14 cellular contexts compared by ENCODE assay signal in genomic region chr11:70205766-70206165, GRCh38. TPM values are rescaled to one million over a fixed set of nuclear protein-coding genes. Genes with fewer than 3 reads are reported as not detected.
DNase-seq lines count a peak whose midpoint lies in the region; ATAC-seq and TF ChIP-seq lines count a peak whose summit lies in the region.
"Had no signal": no experiment of that assay in that cellular context is flagged by ENCODE, and none has a peak within 500 bp of the region (broad histone marks: within the 10 kb centered on the region; RNA-seq: fewer than 3 reads in every experiment).

No MANE protein-coding gene starts in this region.

- H3K79me2 ChIP-seq in neural progenitor cell (ENCODE audit: low read depth) = peaks cover 29% of the 10 kb centered on the region

- H3F3A ChIP-seq in neural progenitor cell (ENCODE audit: low read depth) = peaks cover 9% of the 10 kb centered on the region

- TF ChIP-seq POLR2A in spleen (IDR thresholded peaks at IDR 0.05) = no peak

- H3K27me3 Mint-ChIP-seq in activated T-cell treated with anti-CD3 and anti-CD28 coated beads, Interleukin-2, amount 50 U/mL, for 72 hours (ENCODE audit: low read depth) = no peaks in the 10 kb centered on the region
- peaks cover 5% of the 10 kb centered on the region for H3K27me3 Mint-ChIP-seq in T-helper 1 cell treated with Interleukin-12 subunit alpha and Interleukin-12 subunit beta and Interleukin-4 antibody, amounts not matched to agents 30 μg/mL and 1 μg/mL, for 36 hours (ENCODE audit: low read depth)
- no peaks in the 10 kb centered on the region for H3K27me3 Mint-ChIP-seq in central memory CD8-positive, alpha-beta T cell
- peaks cover 6% of the 10 kb centered on the region for H3K27me3 Mint-ChIP-seq in neural progenitor cell (ENCODE audit: insufficient read depth, low read depth)

- peaks cover 20 to 70% (median 48%) of the 10 kb centered on the region in 6 donors for H3K4me1 ChIP-seq in spleen
- H3K4me1 ChIP-seq in neural progenitor cell = peaks cover 7% of the 10 kb centered on the region

- WGBS in spleen, 5 donors = 83 to 91% (median 86%) methylated on average over 6 to 7 of the region's 7 CpGs

- no peak overlapping the region for H3K27ac Mint-ChIP-seq in activated T-cell treated with anti-CD3 and anti-CD28 coated beads, Interleukin-2, amount 50 U/mL, for 72 hours
- H3K27ac Mint-ChIP-seq in T-helper 1 cell treated with Interleukin-12 subunit alpha and Interleukin-12 subunit beta and Interleukin-4 antibody, amounts not matched to agents 30 μg/mL and 1 μg/mL, for 36 hours = peak overlapping the region; percentile 68
- H3K27ac Mint-ChIP-seq in central memory CD8-positive, alpha-beta T cell (ENCODE audit: low read depth) = peak overlapping the region; percentile 98
- no peak overlapping the region for H3K27ac Mint-ChIP-seq in neural progenitor cell

- peaks cover 10 to 34% of the 10 kb centered on the region in 2 donors for H3K36me3 Mint-ChIP-seq in activated T-cell treated with anti-CD3 and anti-CD28 coated beads, Interleukin-2, amount 50 U/mL, for 72 hours (ENCODE audit: insufficient read depth in 2 of 2)
- peaks cover 41% of the 10 kb centered on the region for H3K36me3 Mint-ChIP-seq in T-helper 1 cell treated with Interleukin-12 subunit alpha and Interleukin-12 subunit beta and Interleukin-4 antibody, amounts not matched to agents 30 μg/mL and 1 μg/mL, for 36 hours (ENCODE audit: low read depth)
- peaks cover 39% of the 10 kb centered on the region for H3K36me3 Mint-ChIP-seq in central memory CD8-positive, alpha-beta T cell (ENCODE audit: insufficient read depth)
- H3K36me3 Mint-ChIP-seq in neural progenitor cell = peaks cover 22% of the 10 kb centered on the region

- peaks cover 0 to 60% (median 40%) of the 10 kb centered on the region in 6 donors for H3K36me3 ChIP-seq in spleen
- H3K36me3 ChIP-seq in neural progenitor cell = no peaks in the 10 kb centered on the region

- H3K9ac ChIP-seq in neural progenitor cell = no peak overlapping the region

- H3K4me2 ChIP-seq in neural progenitor cell = no peak overlapping the region

- no peak overlapping the region for H2AFZ ChIP-seq in neural progenitor cell (replicated peaks)

- H3K4me3 ChIP-seq in spleen (no peak overlapping the region), neural progenitor cell (no peak overlapping the region)
- H3K4me3 ChIP-seq: SJSA1 had no signal

- H4K20me1 ChIP-seq in neural progenitor cell (ENCODE audit: low read depth) = peaks cover 54% of the 10 kb centered on the region

- TF ChIP-seq CTCF in spleen (IDR thresholded peaks at IDR 0.05 in 8 of 11, conservative IDR thresholded peaks at IDR 0.05 in 3 of 11) (no peak), neural progenitor cell (IDR thresholded peaks at IDR 0.05) (no peak)

- H3K4me1 Mint-ChIP-seq in activated T-cell treated with anti-CD3 and anti-CD28 coated beads, Interleukin-2, amount 50 U/mL, for 72 hours (ENCODE audit: low read depth) = peaks cover 63% of the 10 kb centered on the region
- H3K4me1 Mint-ChIP-seq in T-helper 1 cell treated with Interleukin-12 subunit alpha and Interleukin-12 subunit beta and Interleukin-4 antibody, amounts not matched to agents 30 μg/mL and 1 μg/mL, for 36 hours (ENCODE audit: low read depth) = peaks cover 40% of the 10 kb centered on the region
- peaks cover 50% of the 10 kb centered on the region for H3K4me1 Mint-ChIP-seq in central memory CD8-positive, alpha-beta T cell
- H3K4me1 Mint-ChIP-seq in neural progenitor cell = peaks cover 24% of the 10 kb centered on the region

- H3K27ac ChIP-seq in spleen (no peak overlapping the region), neural progenitor cell (no peak overlapping the region)
- H3K27ac ChIP-seq: SJSA1 had no signal

- no peak for ATAC-seq in activated T-cell treated with anti-CD3 and anti-CD28 coated beads, Interleukin-2, amount 50 U/mL, for 72 hours (replicated peaks in 1 of 2)
- no peak for ATAC-seq in central memory CD8-positive, alpha-beta T cell (replicated peaks; ENCODE audit: extremely low read depth, poor library complexity, severe bottlenecking)
- ATAC-seq: left lobe of liver had no signal

- intact Hi-C loops in spleen (cut with DNase I; ENCODE audit: low total_unique reads) = loop anchor here (5.0 kb wide), 1 partner anchor 62 kb away; no protein-coding TSS in a partner anchor

- H3K27me3 ChIP-seq in spleen (replicated peaks in 1 of 7) (no peaks in the 10 kb centered on the region), neural progenitor cell (no peaks in the 10 kb centered on the region)
- H3K27me3 ChIP-seq: SJSA1 had no signal

- peak overlapping the region; percentile 98 to 99 for H3K4me3 Mint-ChIP-seq in activated T-cell treated with anti-CD3 and anti-CD28 coated beads, Interleukin-2, amount 50 U/mL, for 72 hours
- peak overlapping the region; percentile 95 for H3K4me3 Mint-ChIP-seq in T-helper 1 cell treated with Interleukin-12 subunit alpha and Interleukin-12 subunit beta and Interleukin-4 antibody, amounts not matched to agents 30 μg/mL and 1 μg/mL, for 36 hours
- H3K4me3 Mint-ChIP-seq in central memory CD8-positive, alpha-beta T cell = peak overlapping the region; percentile 92
- H3K4me3 Mint-ChIP-seq in neural progenitor cell = no peak overlapping the region

- H3K9me3 ChIP-seq in spleen (no peaks in the 10 kb centered on the region), neural progenitor cell (ENCODE audit: low read depth) (no peaks in the 10 kb centered on the region)
- H3K9me3 ChIP-seq: SJSA1 had no signal

- no peak for DNase-seq in activated T-cell treated with anti-CD3 and anti-CD28 coated beads, Interleukin-2, amount 50 U/mL, for 72 hours
- DNase-seq in activated T-cell treated with anti-CD3 and anti-CD28 coated beads, Interleukin-2, amount 50 U/mL, for 48 hours = no peak
- DNase-seq in central memory CD8-positive, alpha-beta T cell (ENCODE audit: low spot score in 2 of 2) = no peak
- peak; percentile 67 for DNase-seq in spleen
- DNase-seq in NCI-H1436 (lab: John Stamatoyannopoulos, UW) = no peak
- no peak for DNase-seq in neural progenitor cell (ENCODE audit: low spot score)
- no peak for DNase-seq in stimulated activated naive CD4-positive, alpha-beta T cell treated with Interleukin-2 at 50 U/mL for 16 hours (lab: John Stamatoyannopoulos, UW)
- DNase-seq: DMS53, erythroblast, NCI-H2029 treated with DMSO at 0.1 percent for 48 hours, nucleus accumbens had no signal

- H3K9me3 Mint-ChIP-seq in activated T-cell treated with anti-CD3 and anti-CD28 coated beads, Interleukin-2, amount 50 U/mL, for 72 hours = no peaks in the 10 kb centered on the region
- no peaks in the 10 kb centered on the region for H3K9me3 Mint-ChIP-seq in T-helper 1 cell treated with Interleukin-12 subunit alpha and Interleukin-12 subunit beta and Interleukin-4 antibody, amounts not matched to agents 30 μg/mL and 1 μg/mL, for 36 hours
- H3K9me3 Mint-ChIP-seq in central memory CD8-positive, alpha-beta T cell = no peaks in the 10 kb centered on the region
- H3K9me3 Mint-ChIP-seq in neural progenitor cell = no peaks in the 10 kb centered on the region

RNA-seq across cellular contexts. Expression of gene FADD, which starts 2.7 kb away (rescaled TPM):
- total RNA-seq in activated T-cell treated with anti-CD3 and anti-CD28 coated beads, Interleukin-2, amount 50 U/mL, for 72 hours = 10 to 100 TPM; 27.0 to 31.4 TPM
- total RNA-seq in spleen (10 to 100 TPM; 20.0 to 28.8 (median 23.1) TPM), neural progenitor cell (ENCODE audit: low replicate concordance) (18.9 and 33.6 TPM in 2 replicates)
- 10 to 100 TPM; 11.3 to 24.9 (median 17.3) TPM for polyA plus RNA-seq in spleen

Comparison
In these comparisons a context has a peak if more than half of its experiments do, and no peak if none do; other contexts are left out.
1. H3K27ac Mint-ChIP-seq: peak in T-helper 1 cell treated with Interleukin-12 subunit alpha and Interleukin-12 subunit beta and Interleukin-4 antibody, amounts not matched to agents 30 μg/mL and 1 μg/mL, for 36 hours (single experiment) and central memory CD8-positive, alpha-beta T cell (single experiment); none in activated T-cell treated with anti-CD3 and anti-CD28 coated beads, Interleukin-2, amount 50 U/mL, for 72 hours (single experiment) and neural progenitor cell (single experiment).